16 cellular contexts compared by ENCODE assay signal in genomic region chr6:41572613-41573012, GRCh38.
"Had no signal": no experiment of that assay in that cellular context is flagged by ENCODE, and none has a peak within 500 bp of the region (broad histone marks: within the 10 kb centered on the region; RNA-seq: fewer than 3 reads in every experiment).

No MANE protein-coding gene starts in this region.

- H3K27ac Mint-ChIP-seq: activated CD4-positive, alpha-beta T cell treated with anti-CD3 and anti-CD28 coated beads for 36 hours had no signal

- H3K27ac ChIP-seq: brain microvascular endothelial cell, colonic mucosa, neutrophil, parathyroid adenoma, tibial artery had no signal

- H3K9me3 Mint-ChIP-seq: central memory CD8-positive, alpha-beta T cell had no signal

- DNase-seq: activated CD4-positive, alpha-beta T cell treated with anti-CD3 and anti-CD28 coated beads for 36 hours; activated CD4-positive, alpha-beta T cell treated with anti-CD3 and anti-CD28 coated beads, Interleukin-2, amount 50 U/mL, for 48 hours; activated naive CD4-positive, alpha-beta T cell treated with Interleukin-2 at 50 U/mL for 16 hours; brain microvascular endothelial cell; colonic mucosa; erythroblast; foreskin melanocyte; hypothalamus; stimulated activated CD4-positive, alpha-beta T cell treated with anti-CD3 and anti-CD28 coated beads, Interleukin-4, amount 100 ng/mL, for 24 hours; stimulated activated naive CD4-positive, alpha-beta T cell; tibial artery had no signal

- H3K36me3 ChIP-seq: colonic mucosa, neutrophil had no signal

- H3K4me3 ChIP-seq: colonic mucosa, smooth muscle cell, tibial artery had no signal

- H3K27me3 ChIP-seq: brain microvascular endothelial cell, colonic mucosa, neutrophil, tibial artery had no signal

- H3K4me3 Mint-ChIP-seq: activated CD4-positive, alpha-beta T cell treated with anti-CD3 and anti-CD28 coated beads for 36 hours; central memory CD8-positive, alpha-beta T cell had no signal

- H3K9me3 ChIP-seq: colonic mucosa, neutrophil, tibial artery had no signal

- H3K27me3 Mint-ChIP-seq: activated CD4-positive, alpha-beta T cell treated with anti-CD3 and anti-CD28 coated beads for 36 hours; central memory CD8-positive, alpha-beta T cell had no signal

- ATAC-seq: activated CD4-positive, alpha-beta T cell treated with anti-CD3 and anti-CD28 coated beads for 36 hours; sciatic nerve had no signal
